Comparison of ENCODE assay signal across 10 cellular contexts in the genomic region with DNA sequence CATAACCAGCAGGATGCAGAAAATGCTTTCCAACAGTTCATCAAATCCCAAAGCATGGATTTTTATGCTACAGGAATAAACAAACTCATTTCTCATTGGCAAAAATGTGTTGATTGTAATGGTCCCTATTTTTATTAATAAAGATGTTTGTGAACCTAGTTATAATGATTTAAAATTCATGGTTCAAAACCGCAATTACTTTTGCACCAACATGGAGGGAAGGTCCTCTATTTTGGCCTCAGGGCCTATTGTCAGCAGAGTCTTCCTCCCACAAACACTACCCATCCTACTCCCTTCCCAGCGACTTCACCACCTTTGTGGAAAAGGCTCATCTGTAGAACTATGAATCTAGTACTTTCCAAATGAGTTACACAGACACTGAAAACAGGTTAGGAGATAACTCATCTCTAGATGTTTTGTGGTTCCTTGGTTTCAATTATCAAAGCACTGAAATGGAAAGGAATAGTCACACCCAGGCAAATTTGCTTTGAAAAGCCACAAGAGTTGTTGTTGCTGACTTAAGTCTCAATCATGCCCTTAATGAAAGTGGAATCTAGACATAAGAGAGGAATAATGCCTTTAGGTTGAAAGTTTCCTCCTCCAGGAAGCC.
A peak's percentile ranks its signal among the peaks of the same experiment; 100 is the strongest.
DNase-seq lines count a peak whose midpoint lies in the region; ATAC-seq lines count a peak whose summit lies in the region.
"Had no signal": no experiment of that assay in that cellular context is flagged by ENCODE, and none has a peak within 500 bp of the region (broad histone marks: within the 10 kb centered on the region; RNA-seq: fewer than 3 reads in every experiment).

No MANE protein-coding gene starts in this region.

- ATAC-seq in GM21737 (IDR thresholded peaks at IDR 0.05; ENCODE audit: unreplicated experiment) = peak; percentile 83
- peak; percentile 74 for ATAC-seq in HG03571 (IDR thresholded peaks at IDR 0.05; ENCODE audit: unreplicated experiment)
- no peak for ATAC-seq in HG03025 (IDR thresholded peaks at IDR 0.05; ENCODE audit: low FRiP score, unreplicated experiment)

- peak; percentile 56 for DNase-seq in activated CD4-positive, alpha-beta T cell treated with anti-CD3 and anti-CD28 coated beads for 48 hours
- DNase-seq in activated CD4-positive, alpha-beta T cell treated with anti-CD3 and anti-CD28 coated beads, Interleukin-2, amount 50 U/mL, for 4 hours = no peak
- peak in 2 of 3 experiments; percentile 27 to 31 for DNase-seq in stimulated activated CD4-positive, alpha-beta T cell treated with anti-CD3 and anti-CD28 coated beads, TNF-alpha, amount 100 ng/mL, for 24 hours (ENCODE audit: low read depth in 3 of 3)
- DNase-seq in MV-4-11 (lab: John Stamatoyannopoulos, UW) = no peak
- no peak for DNase-seq in SKM-1 treated with dmso at 0.1 percent for 144 hours (lab: John Stamatoyannopoulos, UW; ENCODE audit: unreplicated experiment)
- DNase-seq: NCI-H1092 treated with DMSO at 0.1 percent for 48 hours, thyroid gland had no signal

Comparison
In these comparisons a context has a peak if more than half of its experiments do, and no peak if none do; other contexts are left out.
1. DNase-seq: peak in activated CD4-positive, alpha-beta T cell treated with anti-CD3 and anti-CD28 coated beads for 48 hours (single experiment) and stimulated activated CD4-positive, alpha-beta T cell treated with anti-CD3 and anti-CD28 coated beads, TNF-alpha, amount 100 ng/mL, for 24 hours (2 of 3); none in activated CD4-positive, alpha-beta T cell treated with anti-CD3 and anti-CD28 coated beads, Interleukin-2, amount 50 U/mL, for 4 hours (0 of 2), MV-4-11 (single experiment) and SKM-1 treated with dmso at 0.1 percent for 144 hours (single experiment).